In the genomic region with DNA sequence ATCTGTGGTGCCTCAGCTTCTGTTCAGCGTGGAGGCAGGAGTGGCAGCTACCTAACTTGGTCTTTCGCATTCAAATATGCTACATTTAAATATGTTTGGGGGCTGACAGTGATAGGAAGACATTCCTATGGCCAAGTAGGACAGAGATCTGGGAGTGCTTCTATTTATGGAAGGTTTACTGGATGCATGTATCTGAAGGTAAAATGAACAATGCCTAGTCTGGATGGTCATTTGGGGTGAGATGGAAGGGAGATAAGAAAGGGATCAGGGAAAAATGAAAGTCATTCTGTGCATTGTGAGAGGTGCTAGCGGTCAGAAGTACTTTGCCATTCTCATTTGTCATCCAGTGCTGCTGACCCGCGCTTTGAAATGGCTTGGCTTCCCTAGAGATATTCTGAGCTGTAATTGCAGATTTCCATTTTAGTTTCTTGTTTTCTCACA, we compare ENCODE assay signal across 25 cellular contexts.
DNase-seq lines count a peak whose midpoint lies in the region; ATAC-seq and TF ChIP-seq lines count a peak whose summit lies in the region.
"Had no signal": no experiment of that assay in that cellular context is flagged by ENCODE, and none has a peak within 500 bp of the region (broad histone marks: within the 10 kb centered on the region; RNA-seq: fewer than 3 reads in every experiment).

No MANE protein-coding gene starts in this region.

- WGBS in HUES64 = 15% methylated on average over 5 of the region's 5 CpGs
- WGBS in esophagus muscularis mucosa = 59% methylated on average over 5 of the region's 5 CpGs

- H3K9me3 Mint-ChIP-seq in GM23338 = peaks cover 2% of the 10 kb centered on the region; the same call in 1 of the 3 replicates
- H3K9me3 Mint-ChIP-seq: activated CD4-positive, alpha-beta T cell treated with anti-CD3 and anti-CD28 coated beads, Interleukin-2, amount 10 ng/mL, durations not matched to agents 7 days and 5 days; activated T-cell treated with anti-CD3 and anti-CD28 coated beads, Interleukin-2, amount 50 U/mL, for 24 hours; nephron had no signal

- no peaks in the 10 kb centered on the region for H3F3A ChIP-seq in GM23338 (replicated peaks; ENCODE audit: low read depth)

- H3K4me1 ChIP-seq in GM23338 (ENCODE audit: insufficient read depth) (peaks cover 35% of the 10 kb centered on the region), HUES64 (ENCODE audit: insufficient read depth, low read length) (peaks cover 33% of the 10 kb centered on the region), esophagus muscularis mucosa (peaks cover 0 to 23% (median 7%) of the 10 kb centered on the region in 4 donors)
- H3K4me1 ChIP-seq: parathyroid adenoma had no signal

- H3K9me2 ChIP-seq in GM23338 (ENCODE audit: insufficient read depth) = peaks cover 15% of the 10 kb centered on the region; the same call in 1 of the 2 replicates

- H3K27ac ChIP-seq in GM23338 (ENCODE audit: low read depth) (peak overlapping the region; percentile 13), HUES64 (ENCODE audit: low read depth, low read length) (peak overlapping the region; percentile 40; the same call in 1 of the 2 replicates), esophagus muscularis mucosa (replicated peaks in 1 of 4) (no peak overlapping the region)
- H3K27ac ChIP-seq: C4-2B, KMS-11, lower lobe of right lung, parathyroid adenoma had no signal

- H3K4me3 ChIP-seq in GM23338 (peak overlapping the region; percentile 42), HUES64 (ENCODE audit: low read length) (peak overlapping the region; percentile 28), esophagus muscularis mucosa (no peak overlapping the region)
- H3K4me3 ChIP-seq: lower lobe of right lung, spleen had no signal

- H3K27me3 ChIP-seq in GM23338 (ENCODE audit: insufficient read depth) = no peaks in the 10 kb centered on the region
- no peaks in the 10 kb centered on the region for H3K27me3 ChIP-seq in HUES64 (ENCODE audit: insufficient read depth, low read length)
- H3K27me3 ChIP-seq in esophagus muscularis mucosa = no peaks in the 10 kb centered on the region
- H3K27me3 ChIP-seq: spleen had no signal

- H3K36me3 ChIP-seq in GM23338 (ENCODE audit: insufficient read depth) = no peaks in the 10 kb centered on the region
- H3K36me3 ChIP-seq in HUES64 (ENCODE audit: insufficient read depth, low read length) = no peaks in the 10 kb centered on the region
- no peaks in the 10 kb centered on the region for H3K36me3 ChIP-seq in esophagus muscularis mucosa
- H3K36me3 ChIP-seq: lower lobe of right lung, spleen had no signal

- H3K9me3 ChIP-seq in HUES64 (ENCODE audit: insufficient read depth, low read depth, low read length) (no peaks in the 10 kb centered on the region), esophagus muscularis mucosa (no peaks in the 10 kb centered on the region)
- H3K9me3 ChIP-seq: lower lobe of right lung, spleen had no signal

- H3K4me3 Mint-ChIP-seq in GM23338 = peak overlapping the region; percentile 56
- H3K4me3 Mint-ChIP-seq: activated CD4-positive, alpha-beta T cell treated with anti-CD3 and anti-CD28 coated beads, Interleukin-2, amount 10 ng/mL, durations not matched to agents 7 days and 5 days; activated T-cell treated with anti-CD3 and anti-CD28 coated beads, Interleukin-2, amount 50 U/mL, for 24 hours; nephron had no signal

- ATAC-seq in GM23338 = peak; percentile 86
- ATAC-seq: lower lobe of right lung, Panc1, right cardiac atrium had no signal

- H3K4me2 ChIP-seq in GM23338 = peak overlapping the region; percentile 65
- H3K4me2 ChIP-seq: KMS-11 had no signal

- TF ChIP-seq CTCF in GM23338 (conservative IDR thresholded peaks at IDR 0.05; ENCODE audit: low read depth in 2 of 2) = no peak
- TF ChIP-seq CTCF in esophagus muscularis mucosa (IDR thresholded peaks at IDR 0.05) = no peak

- no peaks in the 10 kb centered on the region for H4K20me1 ChIP-seq in GM23338 (replicated peaks; ENCODE audit: insufficient read depth)

- peak overlapping the region; percentile 16; the same call in 1 of the 2 replicates for H2AFZ ChIP-seq in GM23338
- H2AFZ ChIP-seq: parathyroid adenoma had no signal

- H3K36me3 Mint-ChIP-seq in GM23338 (ENCODE audit: low read depth) = no peaks in the 10 kb centered on the region; the same call in 1 of the 3 replicates

- intact Hi-C loops in esophagus muscularis mucosa (cut with DNase I) = no loop called here

- peak; percentile 56 for DNase-seq in GM23338 (ENCODE audit: low spot score)
- peak; percentile 64 for DNase-seq in esophagus muscularis mucosa (ENCODE audit: extremely low spot score)
- DNase-seq in pons (ENCODE audit: low spot score) = peak; percentile 37
- DNase-seq in NCI-H1417 treated with DMSO at 0.1 percent for 48 hours (lab: John Stamatoyannopoulos, UW) = no peak
- no peak for DNase-seq in cerebellum (ENCODE audit: low spot score)
- DNase-seq in activated naive CD4-positive, alpha-beta T cell treated with Interleukin-2 at 50 U/mL for 16 hours = no peak
- DNase-seq: activated CD4-positive, alpha-beta T cell treated with anti-CD3 and anti-CD28 coated beads, Interleukin-2, amount 10 ng/mL, durations not matched to agents 7 days and 5 days; activated gamma-delta T cell; activated T-cell treated with anti-CD3 and anti-CD28 coated beads, Interleukin-2, amount 50 U/mL, for 24 hours; Calu3; lower lobe of right lung; MM.1S; NCI-H2107; right cardiac atrium; SIG-M5; spleen; stimulated activated CD4-positive, alpha-beta T cell treated with anti-CD3 and anti-CD28 coated beads, Interleukin-2, amount 100 ng/mL, for 48 hours; SW 1271; T1000 had no signal

- no peaks in the 10 kb centered on the region for H3K79me2 ChIP-seq in GM23338 (replicated peaks; ENCODE audit: insufficient read depth)
- H3K79me2 ChIP-seq: parathyroid adenoma had no signal

- H3K27ac Mint-ChIP-seq in GM23338 = peak overlapping the region; percentile 92
- H3K27ac Mint-ChIP-seq: activated CD4-positive, alpha-beta T cell treated with anti-CD3 and anti-CD28 coated beads, Interleukin-2, amount 10 ng/mL, durations not matched to agents 7 days and 5 days; activated T-cell treated with anti-CD3 and anti-CD28 coated beads, Interleukin-2, amount 50 U/mL, for 24 hours; nephron had no signal

- H3K9ac ChIP-seq in HUES64 (ENCODE audit: low read depth, low read length) = no peak overlapping the region
- H3K9ac ChIP-seq: KMS-11, parathyroid adenoma had no signal

- H3K4me1 Mint-ChIP-seq in GM23338 = peaks cover 36% of the 10 kb centered on the region

- no peak for TF ChIP-seq POLR2A in esophagus muscularis mucosa (IDR thresholded peaks at IDR 0.05; ENCODE audit: low read depth)

- no peak for TF ChIP-seq EP300 in esophagus muscularis mucosa (IDR thresholded peaks at IDR 0.05)

- peaks cover 4% of the 10 kb centered on the region for H3K27me3 Mint-ChIP-seq in GM23338 (ENCODE audit: insufficient read depth, low read depth, poor library complexity)
- H3K27me3 Mint-ChIP-seq: activated CD4-positive, alpha-beta T cell treated with anti-CD3 and anti-CD28 coated beads, Interleukin-2, amount 10 ng/mL, durations not matched to agents 7 days and 5 days; activated T-cell treated with anti-CD3 and anti-CD28 coated beads, Interleukin-2, amount 50 U/mL, for 24 hours had no signal

TF ChIP-seq in GM23338, 12 proteins besides CTCF, POLR2A, EP300 and RAD21 (continues in another document):
- TF ChIP-seq, protein P1, sequence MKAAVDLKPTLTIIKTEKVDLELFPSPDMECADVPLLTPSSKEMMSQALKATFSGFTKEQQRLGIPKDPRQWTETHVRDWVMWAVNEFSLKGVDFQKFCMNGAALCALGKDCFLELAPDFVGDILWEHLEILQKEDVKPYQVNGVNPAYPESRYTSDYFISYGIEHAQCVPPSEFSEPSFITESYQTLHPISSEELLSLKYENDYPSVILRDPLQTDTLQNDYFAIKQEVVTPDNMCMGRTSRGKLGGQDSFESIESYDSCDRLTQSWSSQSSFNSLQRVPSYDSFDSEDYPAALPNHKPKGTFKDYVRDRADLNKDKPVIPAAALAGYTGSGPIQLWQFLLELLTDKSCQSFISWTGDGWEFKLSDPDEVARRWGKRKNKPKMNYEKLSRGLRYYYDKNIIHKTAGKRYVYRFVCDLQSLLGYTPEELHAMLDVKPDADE (IDR thresholded peaks at IDR 0.05) = no peak

Comparison
In these comparisons a context has a peak if more than half of its experiments do, and no peak if none do; other contexts are left out.
1. DNase-seq: peak in GM23338 (single experiment), esophagus muscularis mucosa (single experiment) and pons (single experiment); none in NCI-H1417 treated with DMSO at 0.1 percent for 48 hours (single experiment), cerebellum (single experiment) and activated naive CD4-positive, alpha-beta T cell treated with Interleukin-2 at 50 U/mL for 16 hours (single experiment).
2. H3K27ac ChIP-seq: peak in GM23338 (single experiment) and HUES64 (single experiment); none in esophagus muscularis mucosa (0 of 4).
3. H3K4me3 ChIP-seq: peak in GM23338 (single experiment) and HUES64 (single experiment); none in esophagus muscularis mucosa (0 of 4).